In the genomic region with DNA sequence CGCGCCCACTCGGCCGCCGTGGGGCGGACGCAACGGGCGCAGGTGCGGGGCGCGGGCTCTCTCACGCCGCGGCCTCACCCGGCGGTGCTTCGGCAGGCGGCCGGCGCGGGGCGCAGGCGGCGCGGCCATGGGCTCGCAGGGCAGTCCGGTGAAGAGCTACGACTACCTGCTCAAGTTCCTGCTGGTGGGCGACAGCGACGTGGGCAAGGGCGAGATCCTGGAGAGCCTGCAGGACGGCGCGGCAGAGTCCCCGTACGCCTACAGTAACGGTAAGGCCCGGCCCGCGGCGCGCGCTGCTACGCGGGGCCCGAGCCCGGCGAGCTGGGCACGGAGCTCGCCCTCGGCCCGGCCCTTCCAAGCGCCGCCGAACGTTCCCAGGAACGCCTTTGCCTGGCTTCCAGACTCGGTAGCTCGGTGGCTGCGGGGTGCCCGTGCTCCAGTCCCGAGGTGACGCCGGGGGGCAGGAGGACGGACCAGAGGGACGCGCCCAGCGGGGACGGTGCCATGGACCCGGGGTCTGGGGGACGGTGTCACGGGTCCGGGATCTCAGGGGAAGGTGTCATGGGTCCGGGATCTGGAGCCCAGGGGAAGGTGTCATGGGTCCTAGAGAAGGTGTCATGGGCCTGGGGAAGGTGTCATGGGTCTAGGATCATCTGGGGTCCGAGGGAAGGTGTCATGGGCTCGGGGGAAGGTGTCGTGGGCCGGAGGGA, we compare ENCODE assay signal across 9 cellular contexts. TPM values are rescaled to one million over a fixed set of nuclear protein-coding genes. Genes with fewer than 3 reads are reported as not detected.
DNase-seq lines count a peak whose midpoint lies in the region; ATAC-seq and TF ChIP-seq lines count a peak whose summit lies in the region.
"Had no signal": no experiment of that assay in that cellular context is flagged by ENCODE, and none has a peak within 500 bp of the region (broad histone marks: within the 10 kb centered on the region; RNA-seq: fewer than 3 reads in every experiment).

No MANE protein-coding gene starts in this region.

- H3K27me3 Mint-ChIP-seq in endodermal cell (ENCODE audit: insufficient read depth) (peaks cover 35% of the 10 kb centered on the region), neural progenitor cell (ENCODE audit: insufficient read depth, low read depth) (peaks cover 15% of the 10 kb centered on the region)

- no peak for TF ChIP-seq EP300 in SK-N-SH (IDR thresholded peaks at IDR 0.05; ENCODE audit: borderline replicate concordance in 1 of 2, low read depth in 1 of 2, low read length in 1 of 2)

- H3K27ac ChIP-seq in SK-N-SH (ENCODE audit: low read depth in 2 of 2, low read length in 1 of 2) = peak overlapping the region in 1 of 2 experiments; percentile 72; a peak in 2 of 4 replicates
- no peak overlapping the region for H3K27ac ChIP-seq in OCI-LY1 (ENCODE audit: low read depth, low read length, poor library complexity, severe bottlenecking)
- H3K27ac ChIP-seq in endodermal cell (ENCODE audit: low read depth, low read length) = no peak overlapping the region
- H3K27ac ChIP-seq in neural progenitor cell = no peak overlapping the region

- peak overlapping the region; percentile 89 for H3K4me3 Mint-ChIP-seq in endodermal cell
- H3K4me3 Mint-ChIP-seq in neural progenitor cell = peak overlapping the region; percentile 94

- H3K4me2 ChIP-seq in SK-N-SH (peak overlapping the region; percentile 100), OCI-LY1 (ENCODE audit: low read length) (peak overlapping the region; percentile 97), neural progenitor cell (peak overlapping the region; percentile 84)

- no peak; the same call in 1 of the 2 replicates for TF ChIP-seq CTCF in SK-N-SH (IDR thresholded peaks at IDR 0.05)
- no peak for TF ChIP-seq CTCF in OCI-LY1 (IDR thresholded peaks at IDR 0.05; ENCODE audit: low read length)
- TF ChIP-seq CTCF in endodermal cell (conservative IDR thresholded peaks at IDR 0.05) = no peak
- TF ChIP-seq CTCF in neural progenitor cell (IDR thresholded peaks at IDR 0.05) = no peak

- DNase-seq in SK-N-SH = peak; percentile 67
- DNase-seq in endodermal cell = peak; percentile 65
- DNase-seq in neural progenitor cell (ENCODE audit: low spot score) = peak; percentile 64
- DNase-seq in HK-2 (ENCODE audit: unreplicated experiment) = no peak

- H3K79me2 ChIP-seq in SK-N-SH (ENCODE audit: insufficient read depth) (peaks cover 73% of the 10 kb centered on the region), OCI-LY1 (ENCODE audit: insufficient read depth, low read length) (no peaks in the 10 kb centered on the region), neural progenitor cell (ENCODE audit: low read depth) (peaks cover 32% of the 10 kb centered on the region)

- peak overlapping the region; percentile 40 for H3K27ac Mint-ChIP-seq in endodermal cell
- H3K27ac Mint-ChIP-seq in neural progenitor cell = peak overlapping the region; percentile 55

- ATAC-seq in SK-N-SH treated with all-trans-retinoic acid at 6 μM for 48 hours = no peak
- no peak for ATAC-seq in HG02798 (IDR thresholded peaks at IDR 0.05; ENCODE audit: poor library complexity, unreplicated experiment)
- no peak for ATAC-seq in GM19397 (IDR thresholded peaks at IDR 0.05; ENCODE audit: unreplicated experiment)

- H3K9ac ChIP-seq in SK-N-SH = peak overlapping the region; percentile 81
- peak overlapping the region; percentile 87 for H3K9ac ChIP-seq in OCI-LY1 (ENCODE audit: low read length)
- peak overlapping the region; percentile 53 for H3K9ac ChIP-seq in endodermal cell (ENCODE audit: extremely low read depth, low read length, poor library complexity, severe bottlenecking)
- H3K9ac ChIP-seq in neural progenitor cell = peak overlapping the region; percentile 57

- CTCF ChIA-PET in SK-N-SH (lab: Yijun Ruan, JAX) = interaction anchor here (0.8 to 1.3 kb wide), 6 partner anchors 10 to 58 kb away, joined by 3 to 7 read pairs (median 3); no protein-coding TSS in a partner anchor

- H3K9me2 ChIP-seq in SK-N-SH (no peaks in the 10 kb centered on the region), OCI-LY1 (ENCODE audit: low read depth, low read length) (no peaks in the 10 kb centered on the region)

- peaks cover 10% of the 10 kb centered on the region for H3K4me1 Mint-ChIP-seq in endodermal cell
- H3K4me1 Mint-ChIP-seq in neural progenitor cell = peaks cover 32% of the 10 kb centered on the region

- peak overlapping the region; percentile 82 to 89 for H3K4me3 ChIP-seq in SK-N-SH (ENCODE audit: low read depth in 2 of 2, low read length in 1 of 2)
- peak overlapping the region; percentile 88 for H3K4me3 ChIP-seq in OCI-LY1 (ENCODE audit: low read depth, low read length, poor library complexity, severe bottlenecking)
- peak overlapping the region; percentile 87 for H3K4me3 ChIP-seq in endodermal cell (ENCODE audit: low read length)
- H3K4me3 ChIP-seq in neural progenitor cell = peak overlapping the region; percentile 99

- POLR2A ChIA-PET in SK-N-SH (lab: Yijun Ruan, JAX) = interaction anchor here (1.0 kb wide), 1 partner anchor 46 kb away, joined by 4 read pairs; a partner anchor contains a TSS

- H3K36me3 Mint-ChIP-seq in endodermal cell (ENCODE audit: low read depth) (peaks cover 8% of the 10 kb centered on the region), neural progenitor cell (peaks cover 6% of the 10 kb centered on the region)

- WGBS in SK-N-SH (ENCODE audit: low lambda C conversion rate) = 8% methylated on average over 32 of the region's 80 CpGs
- 2 to 5% methylated on average over 36 to 80 of the region's 80 CpGs for whole genome bisulfite sequencing in endodermal cell (ENCODE audit: insufficient coverage in 1 of 2, insufficient read length in 1 of 2), 2 experiments

- H3K27me3 ChIP-seq in SK-N-SH (ENCODE audit: insufficient read depth) (no peaks in the 10 kb centered on the region), OCI-LY1 (ENCODE audit: insufficient read depth, low read length) (no peaks in the 10 kb centered on the region), endodermal cell (ENCODE audit: control insufficient read depth, insufficient read depth, low read length, poor library complexity, severe bottlenecking) (peaks cover 21% of the 10 kb centered on the region), neural progenitor cell (peaks cover 36% of the 10 kb centered on the region)

- no peak overlapping the region for H2AFZ ChIP-seq in SK-N-SH (ENCODE audit: low read depth)
- no peak overlapping the region for H2AFZ ChIP-seq in OCI-LY1 (ENCODE audit: low read length)
- H2AFZ ChIP-seq in neural progenitor cell (replicated peaks) = peak overlapping the region; percentile 82

- H3K4me1 ChIP-seq in SK-N-SH (ENCODE audit: control insufficient read depth in 1 of 2, insufficient read depth in 2 of 2, low read depth in 1 of 2, low read length in 1 of 2) (peaks cover 21 to 36% of the 10 kb centered on the region in 2 experiments; a peak in 2 of 4 replicates), OCI-LY1 (ENCODE audit: insufficient read depth, low read length, severe bottlenecking) (peaks cover 37% of the 10 kb centered on the region), endodermal cell (ENCODE audit: control insufficient read depth, insufficient read depth, low read length) (no peaks in the 10 kb centered on the region), neural progenitor cell (peaks cover 3% of the 10 kb centered on the region)

- no peaks in the 10 kb centered on the region for H3K9me3 Mint-ChIP-seq in endodermal cell
- no peaks in the 10 kb centered on the region for H3K9me3 Mint-ChIP-seq in neural progenitor cell

- H3K36me3 ChIP-seq in SK-N-SH (replicated peaks in 1 of 2; ENCODE audit: control insufficient read depth in 1 of 2, insufficient read depth in 2 of 2, low read length in 1 of 2) (peaks cover 0 to 3% of the 10 kb centered on the region in 2 experiments), OCI-LY1 (ENCODE audit: insufficient read depth, low read length) (no peaks in the 10 kb centered on the region), endodermal cell (ENCODE audit: control insufficient read depth, insufficient read depth, low read length) (no peaks in the 10 kb centered on the region), neural progenitor cell (no peaks in the 10 kb centered on the region)

- 0 out of 2 replicates have a peak, but pooled peaks have one; percentile 4 for TF ChIP-seq RAD21 in SK-N-SH (IDR thresholded peaks at IDR 0.05; ENCODE audit: low read length)

- H3K9me3 ChIP-seq in SK-N-SH (no peaks in the 10 kb centered on the region), OCI-LY1 (ENCODE audit: low read length) (no peaks in the 10 kb centered on the region), endodermal cell (ENCODE audit: control insufficient read depth, low read length) (no peaks in the 10 kb centered on the region), neural progenitor cell (ENCODE audit: low read depth) (no peaks in the 10 kb centered on the region)

- H4K20me1 ChIP-seq in SK-N-SH (ENCODE audit: insufficient read depth) (peaks cover 45% of the 10 kb centered on the region), OCI-LY1 (ENCODE audit: insufficient read depth, low read length) (no peaks in the 10 kb centered on the region), neural progenitor cell (ENCODE audit: low read depth) (peaks cover 81% of the 10 kb centered on the region)

- peaks cover 20% of the 10 kb centered on the region for H3F3A ChIP-seq in SK-N-SH (replicated peaks; ENCODE audit: insufficient read depth)
- no peaks in the 10 kb centered on the region for H3F3A ChIP-seq in OCI-LY1 (ENCODE audit: insufficient read depth, low read length)
- peaks cover 20% of the 10 kb centered on the region for H3F3A ChIP-seq in neural progenitor cell (ENCODE audit: low read depth)

RNA-seq across cellular contexts. Expression of a gene that starts 0.5 kb away (rescaled TPM):
- 12.1 and 13.0 TPM in 2 replicates for polyA plus RNA-seq in SK-N-SH (2012; rRNA removed)
- 5.0 and 8.5 TPM in 2 replicates for polyA plus RNA-seq in SK-N-SH (2012; cell fraction: cytosol; rRNA removed)
- 26.7 and 31.3 TPM in 2 replicates for polyA plus RNA-seq in SK-N-SH (2012; cell fraction: nucleus; rRNA removed)
- total RNA-seq in endodermal cell = 10 to 100 TPM; 21.3 to 25.9 TPM
- 24.0 TPM for polyA plus RNA-seq in endodermal cell (2013, experiment 1 of 2)
- polyA plus RNA-seq in endodermal cell (2013, experiment 2 of 2) = 23.0 TPM
- 6.0 and 30.0 TPM in 2 replicates for total RNA-seq in neural progenitor cell (ENCODE audit: low replicate concordance)

RNA-seq across cellular contexts. Expression of a gene that starts 20.6 kb away (rescaled TPM):
- polyA plus RNA-seq in SK-N-SH (2012; rRNA removed) = 38.7 and 41.0 TPM in 2 replicates
- polyA plus RNA-seq in SK-N-SH (2012; cell fraction: cytosol; rRNA removed) = 12.1 and 22.4 TPM in 2 replicates
- 154 and 238 TPM in 2 replicates for polyA plus RNA-seq in SK-N-SH (2012; cell fraction: nucleus; rRNA removed)
- total RNA-seq in endodermal cell (100 to 1,000 TPM; 128 to 129 TPM), neural progenitor cell (ENCODE audit: low replicate concordance) (16.1 and 60.7 TPM in 2 replicates)
- 61.9 TPM for polyA plus RNA-seq in endodermal cell (2013, experiment 1 of 2)
- 52.5 TPM for polyA plus RNA-seq in endodermal cell (2013, experiment 2 of 2)

RNA-seq across cellular contexts. Expression of a gene that starts 23.5 kb away (rescaled TPM):
- 0.69 and 0.70 TPM in 2 replicates for polyA plus RNA-seq in SK-N-SH (2012; rRNA removed)
- 0.40 and 0.58 TPM in 2 replicates for polyA plus RNA-seq in SK-N-SH (2012; cell fraction: cytosol; rRNA removed)
- 1.4 and 1.8 TPM in 2 replicates for polyA plus RNA-seq in SK-N-SH (2012; cell fraction: nucleus; rRNA removed)
- total RNA-seq in endodermal cell (1 to 10 TPM; 1.1 TPM), neural progenitor cell (ENCODE audit: low replicate concordance) (0.28 TPM in 1 of 2 replicates, not detected in the other)
- polyA plus RNA-seq in endodermal cell (2013, experiment 1 of 2) = 0.78 TPM
- polyA plus RNA-seq in endodermal cell (2013, experiment 2 of 2) = 0.87 TPM

RNA-seq across cellular contexts. Expression of a gene that starts 30.1 kb away (rescaled TPM):
- polyA plus RNA-seq in SK-N-SH (2012; rRNA removed) = not detected in 2 replicates
- polyA plus RNA-seq in SK-N-SH (2012; cell fraction: cytosol; rRNA removed) = not detected in 2 replicates
- 0.06 and 0.11 TPM in 2 replicates for polyA plus RNA-seq in SK-N-SH (2012; cell fraction: nucleus; rRNA removed)
- total RNA-seq in endodermal cell (under 1 TPM; 0.29 to 0.62 TPM), neural progenitor cell (ENCODE audit: low replicate concordance) (not detected in 2 replicates)
- polyA plus RNA-seq in endodermal cell (2013, experiment 1 of 2) = 0.18 TPM
- polyA plus RNA-seq in endodermal cell (2013, experiment 2 of 2) = 0.12 TPM
- total RNA-seq: glomerular endothelial cell had no signal

RNA-seq across cellular contexts. Expression of a gene that starts 40.5 kb away (rescaled TPM):
- polyA plus RNA-seq in SK-N-SH (2012; rRNA removed) = 0.10 and 0.16 TPM in 2 replicates
- 0.09 and 0.10 TPM in 2 replicates for polyA plus RNA-seq in SK-N-SH (2012; cell fraction: cytosol; rRNA removed)
- polyA plus RNA-seq in SK-N-SH (2012; cell fraction: nucleus; rRNA removed) = 0.37 and 1.4 TPM in 2 replicates
- total RNA-seq in endodermal cell (10 to 100 TPM in 1 of 2 donors, 1 to 10 TPM in 1; 7.7 to 11.6 TPM), neural progenitor cell (ENCODE audit: low replicate concordance) (5.9 and 22.5 TPM in 2 replicates)
- 17.0 TPM for polyA plus RNA-seq in endodermal cell (2013, experiment 1 of 2)
- polyA plus RNA-seq in endodermal cell (2013, experiment 2 of 2) = 15.2 TPM
